In the genomic region with DNA sequence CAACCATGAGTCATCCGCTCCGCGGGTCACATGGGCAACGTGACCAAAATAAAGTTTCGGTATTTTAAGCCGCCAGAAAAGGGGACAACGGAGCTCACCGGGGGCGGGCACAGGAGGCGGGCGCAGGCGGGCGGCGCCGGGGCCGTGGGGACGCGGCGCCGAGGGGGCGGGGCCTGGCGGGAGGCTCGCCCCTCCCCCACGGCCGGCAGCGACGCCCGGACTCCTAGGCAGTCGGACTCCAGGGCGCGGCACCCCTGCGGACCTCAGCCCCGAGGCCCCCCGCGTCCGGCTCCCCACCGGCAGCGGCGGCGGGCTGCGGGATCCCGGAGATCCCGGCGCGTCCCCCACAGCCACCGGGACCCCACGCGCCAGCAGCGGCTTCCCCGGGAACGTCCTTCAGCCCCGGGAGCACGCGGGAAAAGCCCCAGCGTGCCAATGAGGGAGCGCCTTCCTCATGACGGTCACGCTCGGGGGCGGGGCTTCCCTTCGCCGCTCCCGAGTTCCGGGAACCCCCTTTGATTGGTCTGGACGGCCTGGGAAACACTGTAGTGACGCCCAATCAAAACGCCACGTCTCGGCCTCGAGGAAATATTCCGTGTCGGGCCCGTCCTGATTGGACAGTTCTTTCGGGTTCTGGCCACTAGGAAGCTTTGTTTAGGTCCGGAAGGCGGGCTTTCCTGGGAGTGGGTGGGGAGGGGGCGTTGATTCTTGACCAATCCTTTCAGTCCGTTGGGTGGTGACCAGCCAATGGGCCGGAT, we compare ENCODE assay signal across 1 cellular context.
TF ChIP-seq lines count a peak whose summit lies in the region.

No MANE protein-coding gene starts in this region.

TF ChIP-seq in K562, 482 proteins besides CTCF, POLR2A, EP300 and RAD21 (continued from another document and continues in another):
- no peak for TF ChIP-seq RCOR1 (IDR thresholded peaks at IDR 0.05; ENCODE audit: borderline replicate concordance in 1 of 2, low read depth in 2 of 2, low read length in 2 of 2)
- no peak for TF ChIP-seq EWSR1 (IDR thresholded peaks at IDR 0.05; ENCODE audit: borderline replicate concordance, low read depth, partially characterized antibody)
- no peak for TF ChIP-seq ZBTB26 (CRISPR knock-in tag; IDR thresholded peaks at IDR 0.05)
- TF ChIP-seq NFRKB (IDR thresholded peaks at IDR 0.05; ENCODE audit: low read depth) = no peak
- TF ChIP-seq ZNF431 (CRISPR knock-in tag; IDR thresholded peaks at IDR 0.05) = peak; percentile 77; the same call in 1 of the 2 replicates
- TF ChIP-seq PHF20 (IDR thresholded peaks at IDR 0.05; ENCODE audit: partially characterized antibody) = peak; percentile 19
- TF ChIP-seq ZBTB1 (CRISPR knock-in tag; IDR thresholded peaks at IDR 0.05; ENCODE audit: borderline replicate concordance, low read depth) = peak; percentile 81; the same call in 1 of the 2 replicates
- peak; percentile 13 for TF ChIP-seq NELFE (IDR thresholded peaks at IDR 0.05; ENCODE audit: insufficient read depth, insufficient read length)
- TF ChIP-seq EGR1 (conservative IDR thresholded peaks at IDR 0.05) = peak; percentile 96
- TF ChIP-seq RFX5 (IDR thresholded peaks at IDR 0.05; ENCODE audit: low read depth, low read length) = 0 out of 2 replicates have a peak, but pooled peaks have one; percentile 19
- peak; percentile 98 for TF ChIP-seq JUND (IDR thresholded peaks at IDR 0.05; ENCODE audit: borderline replicate concordance, low read depth, low read length)
- TF ChIP-seq JUND (tag; IDR thresholded peaks at IDR 0.05; ENCODE audit: borderline replicate concordance, low read depth, low read length) = no peak; the same call in 1 of the 3 replicates
- TF ChIP-seq HDAC1 (IDR thresholded peaks at IDR 0.05) = peak in 1 of 2 experiments; percentile 70; a peak in 2 of 4 replicates
- TF ChIP-seq NCOA2 (IDR thresholded peaks at IDR 0.05; ENCODE audit: partially characterized antibody in 2 of 2) = no peak
- TF ChIP-seq ZNF165 (CRISPR knock-in tag; IDR thresholded peaks at IDR 0.05; ENCODE audit: borderline replicate concordance) = no peak
- TF ChIP-seq POLR2H (tag; IDR thresholded peaks at IDR 0.05; ENCODE audit: low read depth) = peak; percentile 91
- TF ChIP-seq ZNF584 (CRISPR knock-in tag; IDR thresholded peaks at IDR 0.05; ENCODE audit: low read depth) = 0 out of 2 replicates have a peak, but pooled peaks have one; percentile 69
- TF ChIP-seq HNRNPUL1 (IDR thresholded peaks at IDR 0.05; ENCODE audit: low read length) = no peak
- TF ChIP-seq NFATC3 (IDR thresholded peaks at IDR 0.05) = no peak
- TF ChIP-seq XRCC3 (IDR thresholded peaks at IDR 0.05) = no peak
- TF ChIP-seq, protein P1, sequence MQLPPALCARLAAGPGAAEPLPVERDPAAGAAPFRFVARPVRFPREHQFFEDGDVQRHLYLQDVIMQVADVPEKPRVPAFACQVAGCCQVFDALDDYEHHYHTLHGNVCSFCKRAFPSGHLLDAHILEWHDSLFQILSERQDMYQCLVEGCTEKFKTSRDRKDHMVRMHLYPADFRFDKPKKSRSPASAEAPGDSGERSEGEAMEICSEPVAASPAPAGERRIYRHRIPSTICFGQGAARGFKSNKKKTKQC (CRISPR knock-in tag; IDR thresholded peaks at IDR 0.05) = peak; percentile 99
- TF ChIP-seq THRAP3 (IDR thresholded peaks at IDR 0.05; ENCODE audit: borderline replicate concordance) = no peak
- TF ChIP-seq CTCFL (IDR thresholded peaks at IDR 0.05; ENCODE audit: borderline replicate concordance, insufficient read depth, low read depth, low read length, poor library complexity, severe bottlenecking) = no peak
- TF ChIP-seq SIX5 (IDR thresholded peaks at IDR 0.05; ENCODE audit: borderline replicate concordance in 1 of 2, insufficient read depth in 1 of 2, low read depth in 1 of 2, low read length in 2 of 2) = no peak
- TF ChIP-seq, protein P2, sequence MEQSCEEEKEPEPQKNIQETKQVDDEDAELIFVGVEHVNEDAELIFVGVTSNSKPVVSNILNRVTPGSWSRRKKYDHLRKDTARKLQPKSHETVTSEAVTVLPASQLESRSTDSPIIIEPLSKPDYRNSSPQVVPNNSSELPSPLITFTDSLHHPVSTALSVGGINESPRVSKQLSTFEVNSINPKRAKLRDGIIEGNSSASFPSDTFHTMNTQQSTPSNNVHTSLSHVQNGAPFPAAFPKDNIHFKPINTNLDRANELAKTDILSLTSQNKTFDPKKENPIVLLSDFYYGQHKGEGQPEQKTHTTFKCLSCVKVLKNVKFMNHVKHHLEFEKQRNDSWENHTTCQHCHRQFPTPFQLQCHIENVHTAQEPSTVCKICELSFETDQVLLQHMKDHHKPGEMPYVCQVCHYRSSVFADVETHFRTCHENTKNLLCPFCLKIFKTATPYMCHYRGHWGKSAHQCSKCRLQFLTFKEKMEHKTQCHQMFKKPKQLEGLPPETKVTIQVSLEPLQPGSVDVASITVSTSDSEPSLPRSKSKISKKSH (CRISPR knock-in tag; IDR thresholded peaks at IDR 0.05) = no peak
- no peak for TF ChIP-seq ZFP91 (CRISPR knock-in tag; IDR thresholded peaks at IDR 0.05)
- no peak for TF ChIP-seq HDGF (IDR thresholded peaks at IDR 0.05)
- no peak for TF ChIP-seq ZFP1 (CRISPR knock-in tag; IDR thresholded peaks at IDR 0.05)
- no peak for TF ChIP-seq NFXL1 (CRISPR knock-in tag; IDR thresholded peaks at IDR 0.05)
- TF ChIP-seq, protein P3, sequence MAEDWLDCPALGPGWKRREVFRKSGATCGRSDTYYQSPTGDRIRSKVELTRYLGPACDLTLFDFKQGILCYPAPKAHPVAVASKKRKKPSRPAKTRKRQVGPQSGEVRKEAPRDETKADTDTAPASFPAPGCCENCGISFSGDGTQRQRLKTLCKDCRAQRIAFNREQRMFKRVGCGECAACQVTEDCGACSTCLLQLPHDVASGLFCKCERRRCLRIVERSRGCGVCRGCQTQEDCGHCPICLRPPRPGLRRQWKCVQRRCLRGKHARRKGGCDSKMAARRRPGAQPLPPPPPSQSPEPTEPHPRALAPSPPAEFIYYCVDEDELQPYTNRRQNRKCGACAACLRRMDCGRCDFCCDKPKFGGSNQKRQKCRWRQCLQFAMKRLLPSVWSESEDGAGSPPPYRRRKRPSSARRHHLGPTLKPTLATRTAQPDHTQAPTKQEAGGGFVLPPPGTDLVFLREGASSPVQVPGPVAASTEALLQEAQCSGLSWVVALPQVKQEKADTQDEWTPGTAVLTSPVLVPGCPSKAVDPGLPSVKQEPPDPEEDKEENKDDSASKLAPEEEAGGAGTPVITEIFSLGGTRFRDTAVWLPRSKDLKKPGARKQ (CRISPR knock-in tag; IDR thresholded peaks at IDR 0.05) = no peak
- peak; percentile 49 for TF ChIP-seq HNRNPLL (IDR thresholded peaks at IDR 0.05; ENCODE audit: low read depth, low read length, poor library complexity, severe bottlenecking)
- no peak for TF ChIP-seq TCF3 (CRISPR knock-in tag; IDR thresholded peaks at IDR 0.05)
- no peak for TF ChIP-seq TAF9B (IDR thresholded peaks at IDR 0.05; ENCODE audit: partially characterized antibody)
- no peak for TF ChIP-seq HEY1 (CRISPR knock-in tag; IDR thresholded peaks at IDR 0.05; ENCODE audit: borderline replicate concordance)
- no peak for TF ChIP-seq NBN (IDR thresholded peaks at IDR 0.05; ENCODE audit: low read depth)
- no peak for TF ChIP-seq IFI16 (CRISPR knock-in tag; IDR thresholded peaks at IDR 0.05)
- TF ChIP-seq, protein P4, sequence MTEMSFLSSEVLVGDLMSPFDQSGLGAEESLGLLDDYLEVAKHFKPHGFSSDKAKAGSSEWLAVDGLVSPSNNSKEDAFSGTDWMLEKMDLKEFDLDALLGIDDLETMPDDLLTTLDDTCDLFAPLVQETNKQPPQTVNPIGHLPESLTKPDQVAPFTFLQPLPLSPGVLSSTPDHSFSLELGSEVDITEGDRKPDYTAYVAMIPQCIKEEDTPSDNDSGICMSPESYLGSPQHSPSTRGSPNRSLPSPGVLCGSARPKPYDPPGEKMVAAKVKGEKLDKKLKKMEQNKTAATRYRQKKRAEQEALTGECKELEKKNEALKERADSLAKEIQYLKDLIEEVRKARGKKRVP (CRISPR knock-in tag; IDR thresholded peaks at IDR 0.05) = no peak
- TF ChIP-seq MYNN (IDR thresholded peaks at IDR 0.05) = no peak
- TF ChIP-seq MYNN (CRISPR knock-in tag; IDR thresholded peaks at IDR 0.05) = no peak
- no peak for TF ChIP-seq NR2C2 (CRISPR knock-in tag; IDR thresholded peaks at IDR 0.05)
- peak; percentile 69; the same call in 1 of the 2 replicates for TF ChIP-seq NR2C2 (tag; IDR thresholded peaks at IDR 0.05)
- no peak for TF ChIP-seq ARID2 (IDR thresholded peaks at IDR 0.05)
- TF ChIP-seq ESRRB (CRISPR knock-in tag; IDR thresholded peaks at IDR 0.05; ENCODE audit: borderline replicate concordance) = no peak
- TF ChIP-seq PRPF4 (IDR thresholded peaks at IDR 0.05; ENCODE audit: insufficient read depth, low read depth, low read length, poor library complexity, severe bottlenecking) = no peak
- no peak for TF ChIP-seq UBTF (IDR thresholded peaks at IDR 0.05; ENCODE audit: borderline replicate concordance in 1 of 2, low read depth in 2 of 2, low read length in 2 of 2)
- TF ChIP-seq, protein P5, sequence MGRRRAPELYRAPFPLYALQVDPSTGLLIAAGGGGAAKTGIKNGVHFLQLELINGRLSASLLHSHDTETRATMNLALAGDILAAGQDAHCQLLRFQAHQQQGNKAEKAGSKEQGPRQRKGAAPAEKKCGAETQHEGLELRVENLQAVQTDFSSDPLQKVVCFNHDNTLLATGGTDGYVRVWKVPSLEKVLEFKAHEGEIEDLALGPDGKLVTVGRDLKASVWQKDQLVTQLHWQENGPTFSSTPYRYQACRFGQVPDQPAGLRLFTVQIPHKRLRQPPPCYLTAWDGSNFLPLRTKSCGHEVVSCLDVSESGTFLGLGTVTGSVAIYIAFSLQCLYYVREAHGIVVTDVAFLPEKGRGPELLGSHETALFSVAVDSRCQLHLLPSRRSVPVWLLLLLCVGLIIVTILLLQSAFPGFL (CRISPR knock-in tag; IDR thresholded peaks at IDR 0.05) = no peak
- peak; percentile 57; the same call in 1 of the 2 replicates for TF ChIP-seq CREB1 (IDR thresholded peaks at IDR 0.05)
- TF ChIP-seq CREB1 (CRISPR knock-in tag; IDR thresholded peaks at IDR 0.05) = peak; percentile 74
- TF ChIP-seq CREM (IDR thresholded peaks at IDR 0.05; ENCODE audit: low read depth) = peak; percentile 86
- TF ChIP-seq SREBF1 (IDR thresholded peaks at IDR 0.05; ENCODE audit: borderline replicate concordance, low read depth, low read length) = no peak
- no peak for TF ChIP-seq POLR2AphosphoS2 (IDR thresholded peaks at IDR 0.05; ENCODE audit: low read length)
- TF ChIP-seq THRA (IDR thresholded peaks at IDR 0.05) = no peak
- no peak for TF ChIP-seq BCL6 (CRISPR knock-in tag; IDR thresholded peaks at IDR 0.05)
- TF ChIP-seq ZNF3 (CRISPR knock-in tag; IDR thresholded peaks at IDR 0.05) = no peak
